In the genomic region with DNA sequence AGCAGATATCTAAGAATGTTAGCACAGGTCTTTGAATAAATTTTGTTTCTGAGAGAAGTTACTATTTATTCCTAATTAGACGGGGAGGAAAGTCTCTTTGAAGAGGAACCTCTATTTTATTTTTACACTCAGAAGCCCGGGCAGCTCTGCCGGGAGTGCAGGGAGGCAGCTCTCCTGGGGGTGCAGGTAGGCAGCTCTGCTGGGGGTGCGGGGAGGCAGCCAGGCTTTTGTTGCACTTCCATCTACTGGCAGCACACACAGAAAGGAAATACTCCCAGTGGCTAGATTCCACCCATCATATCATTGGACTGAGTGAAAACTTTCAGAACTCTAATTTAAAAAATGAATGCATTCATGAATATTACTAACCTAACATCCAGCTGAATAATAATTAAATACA, we compare ENCODE assay signal across 21 cellular contexts. TPM values are rescaled to one million over a fixed set of nuclear protein-coding genes. Genes with fewer than 3 reads are reported as not detected.
DNase-seq lines count a peak whose midpoint lies in the region; FAIRE-seq and TF ChIP-seq lines count a peak whose summit lies in the region.
"Had no signal": no experiment of that assay in that cellular context is flagged by ENCODE, and none has a peak within 500 bp of the region (broad histone marks: within the 10 kb centered on the region; RNA-seq: fewer than 3 reads in every experiment).

No MANE protein-coding gene starts in this region.

- no peak overlapping the region for H2AK5ac ChIP-seq in H1 (ENCODE audit: low read depth, low read length)

- no peak overlapping the region for H2AFZ ChIP-seq in H1 (ENCODE audit: low read length)

- no peak overlapping the region for H2BK120ac ChIP-seq in H1 (replicated peaks; ENCODE audit: low read depth, low read length)

- no peaks in the 10 kb centered on the region for H3K79me2 ChIP-seq in H1 (ENCODE audit: control insufficient read depth in 1 of 2, insufficient read depth in 2 of 2, low read length in 2 of 2)

- no peak overlapping the region for H2BK15ac ChIP-seq in H1 (ENCODE audit: low read length)

- H3K9me3 Mint-ChIP-seq in Calu3 (ENCODE audit: low read depth, unreplicated experiment) (no peaks in the 10 kb centered on the region), nephron (no peaks in the 10 kb centered on the region)
- H3K9me3 Mint-ChIP-seq: activated B cell treated with CpG ODN at 0.5 μM for 24 hours; central memory CD8-positive, alpha-beta T cell had no signal

- H3K4me1 ChIP-seq in H1 (replicated peaks in 1 of 4; ENCODE audit: control insufficient read depth in 3 of 4, insufficient read depth in 4 of 4, low read length in 3 of 4) (peaks cover 6 to 21% (median 16%) of the 10 kb centered on the region in 4 experiments), vagina (no peaks in the 10 kb centered on the region)
- H3K4me1 ChIP-seq: thyroid gland had no signal

- CTCF ChIA-PET in Calu3 (lab: Charles Lee) (interaction anchor here (1.5 to 3.2 kb wide), 4 partner anchors 13 to 193 kb away, joined by 5 to 30 read pairs (median 10); partner anchors contain the start of gene EIF3F), H1 (lab: Charles Lee; ENCODE audit: partially characterized antibody) (interaction anchor here (0.6 to 7.3 kb wide), 9 partner anchors 14 to 1527 kb away, joined by 3 to 127 read pairs (median 12); partner anchors contain the start of gene EIF3F)

- no peaks in the 10 kb centered on the region for H3K27me3 Mint-ChIP-seq in Calu3 (ENCODE audit: unreplicated experiment)
- H3K27me3 Mint-ChIP-seq in nephron (ENCODE audit: low read depth): peaks cover 3% of the 10 kb centered on the region

- H3K4me3 ChIP-seq in H1 (ENCODE audit: extremely low read depth in 1 of 4, insufficient read depth in 2 of 4, low read depth in 3 of 4, low read length in 4 of 4) (no peak overlapping the region; a peak in 1 of 8 replicates), vagina (no peak overlapping the region)
- H3K4me3 ChIP-seq: BLaER1 treated with 17β-estradiol and CSF1 and Interleukin-3, amounts not matched to agents 10 nM and 100 nM; skin epidermis; thyroid gland had no signal

- WGBS in H1 (ENCODE audit: extremely low coverage in 1 of 2, insufficient coverage in 1 of 2, insufficient read length in 1 of 2, insufficient replicate concordance in 2 of 2, low coverage in 1 of 2, low lambda C conversion rate in 2 of 2, missing lambda C conversion rate in 1 of 2), 2 experiments: 33% methylated on average over 4 of the region's 4 CpGs; no CpG with 5 or more reads in 1 of the 2 experiments

- H3K27ac ChIP-seq in H1 (ENCODE audit: low read depth, low read length): no peak overlapping the region
- H3K27ac ChIP-seq in vagina: no peak overlapping the region
- H3K27ac ChIP-seq in substantia nigra (ENCODE audit: low read depth, low read length, poor library complexity, severe bottlenecking): no peak overlapping the region
- H3K27ac ChIP-seq: BLaER1 treated with 17β-estradiol and CSF1 and Interleukin-3, amounts not matched to agents 10 nM and 100 nM; thyroid gland had no signal

- H3K23me2 ChIP-seq in H1 (ENCODE audit: low read depth, low read length): no peaks in the 10 kb centered on the region

- TF ChIP-seq RAD21 in H1 (IDR thresholded peaks at IDR 0.05 in 1 of 2, conservative IDR thresholded peaks at IDR 0.05 in 1 of 2; ENCODE audit: low read depth in 2 of 2, low read length in 2 of 2): no peak

- TF ChIP-seq EP300 in H1 (IDR thresholded peaks at IDR 0.05; ENCODE audit: borderline replicate concordance in 1 of 2, low read depth in 2 of 2, low read length in 2 of 2): no peak

- no TSS peak for BruUV-seq in Calu3 (replicated peaks; lab: Mats Ljungman, UMichigan)

- 0 out of 2 replicates have a peak overlapping the region, but pooled peaks have one; percentile 28 for H2BK5ac ChIP-seq in H1 (ENCODE audit: low read depth, low read length)

- H3K4me2 ChIP-seq in H1 (ENCODE audit: insufficient read depth in 1 of 2, low read depth in 2 of 2, low read length in 2 of 2): peak overlapping the region in 1 of 2 experiments; percentile 84; a peak in 1 of 4 replicates

- TF ChIP-seq POLR2A in H1 (IDR thresholded peaks at IDR 0.05; ENCODE audit: control extremely low read depth in 1 of 2, low read depth in 2 of 2, low read length in 2 of 2): no peak; a peak in 1 of 3 replicates
- TF ChIP-seq POLR2A in vagina (IDR thresholded peaks at IDR 0.05): no peak

- intact Hi-C loops in Calu3 (cut with micrococcal nuclease; ENCODE audit: unreplicated experiment) (loop anchor here (2.0 kb wide), 1 partner anchor 80 kb away; the partner anchor contains the start of gene EIF3F), vagina (cut with DNase I) (no loop called here)

- no peak overlapping the region for H3K14ac ChIP-seq in H1 (ENCODE audit: insufficient read length)

- H3K4me3 Mint-ChIP-seq in Calu3 (ENCODE audit: low read depth, unreplicated experiment) (peak overlapping the region; percentile 24), nephron (no peak overlapping the region)
- H3K4me3 Mint-ChIP-seq: activated B cell treated with CpG ODN at 0.5 μM for 24 hours; central memory CD8-positive, alpha-beta T cell; T-helper 17 cell had no signal

- H2BK20ac ChIP-seq in H1 (ENCODE audit: low read length): no peak overlapping the region

- H4K91ac ChIP-seq in H1 (replicated peaks; ENCODE audit: insufficient read length, low read length): no peak overlapping the region

- no peaks in the 10 kb centered on the region for H3K27me3 ChIP-seq in H1 (replicated peaks in 1 of 4; ENCODE audit: control insufficient read depth in 3 of 4, extremely low read depth in 1 of 4, insufficient read depth in 3 of 4, low read length in 3 of 4)
- no peaks in the 10 kb centered on the region for H3K27me3 ChIP-seq in vagina
- H3K27me3 ChIP-seq: BLaER1 treated with 17β-estradiol and CSF1 and Interleukin-3, amounts not matched to agents 10 nM and 100 nM; thyroid gland had no signal

- peak overlapping the region; percentile 6 for H3K56ac ChIP-seq in H1 (replicated peaks; ENCODE audit: insufficient read length, low read depth, low read length)

- H3K79me1 ChIP-seq in H1 (ENCODE audit: low read depth, low read length): no peaks in the 10 kb centered on the region

- no peak for TF ChIP-seq CTCF in Calu3 (IDR thresholded peaks at IDR 0.05; ENCODE audit: unreplicated experiment)
- TF ChIP-seq CTCF in H1 (IDR thresholded peaks at IDR 0.05; ENCODE audit: control extremely low read depth in 1 of 3, insufficient read depth in 1 of 3, low read depth in 1 of 3, low read length in 3 of 3): no peak
- TF ChIP-seq CTCF in nephron (IDR thresholded peaks at IDR 0.05; ENCODE audit: unreplicated experiment in 3 of 3): no peak
- no peak for TF ChIP-seq CTCF in vagina (IDR thresholded peaks at IDR 0.05)

- H3K23ac ChIP-seq in H1 (ENCODE audit: insufficient read length): no peak overlapping the region

- POLR2A ChIA-PET in H1 (lab: Charles Lee; ENCODE audit: partially characterized antibody): interaction anchor here (1.1 to 5.5 kb wide), 9 partner anchors 11 to 112 kb away, joined by 3 to 58 read pairs (median 9); partner anchors contain the start of gene EIF3F

- DNase-seq in Calu3 (no peak), M059J (ENCODE audit: low read depth) (peak; percentile 56), H1 (ENCODE audit: low read depth in 1 of 2, low spot score in 2 of 2) (no peak), vagina (ENCODE audit: extremely low spot score in 2 of 2) (no peak), HuH-7.5 (ENCODE audit: low spot score) (no peak), substantia nigra (lab: John Stamatoyannopoulos, UW) (no peak)
- DNase-seq in activated naive CD4-positive, alpha-beta T cell (lab: John Stamatoyannopoulos, UW): no peak
- DNase-seq: activated B cell treated with CpG ODN at 0.5 μM for 24 hours; effector CD8-positive, alpha-beta T cell; hypothalamus; MM.1S; NCI-H187 treated with DMSO at 0.1 percent for 48 hours; NCI-H446; SHP77 treated with DMSO at 0.1 percent for 48 hours; T-helper 17 cell; thyroid gland had no signal

- peak overlapping the region; percentile 62 for H4K5ac ChIP-seq in H1 (ENCODE audit: insufficient read length, low read depth, low read length)

- no peaks in the 10 kb centered on the region for H3K9me3 ChIP-seq in H1 (ENCODE audit: insufficient read depth in 2 of 2, low read depth in 1 of 2, low read length in 1 of 2)
- no peaks in the 10 kb centered on the region for H3K9me3 ChIP-seq in vagina
- H3K9me3 ChIP-seq: BLaER1 treated with 17β-estradiol and CSF1 and Interleukin-3, amounts not matched to agents 10 nM and 100 nM; thyroid gland had no signal

- H3K27ac Mint-ChIP-seq in Calu3 (ENCODE audit: unreplicated experiment) (peak overlapping the region; percentile 65), nephron (peak overlapping the region in 2 of 3 experiments; percentile 72 to 96)
- H3K27ac Mint-ChIP-seq: activated B cell treated with CpG ODN at 0.5 μM for 24 hours, T-helper 17 cell had no signal

- no peaks in the 10 kb centered on the region for H4K20me1 ChIP-seq in H1 (replicated peaks in 1 of 2; ENCODE audit: control insufficient read depth in 1 of 2, insufficient read depth in 2 of 2, low read length in 2 of 2)
- H4K20me1 ChIP-seq: BLaER1 treated with 17β-estradiol and CSF1 and Interleukin-3, amounts not matched to agents 10 nM and 100 nM had no signal

- H4K8ac ChIP-seq in H1 (ENCODE audit: extremely low read depth, insufficient read depth, low read length): no peak overlapping the region

- H3K18ac ChIP-seq in H1 (ENCODE audit: extremely low read depth, low read length): no peak overlapping the region

- peaks cover 32% of the 10 kb centered on the region for H3K4me1 Mint-ChIP-seq in Calu3 (ENCODE audit: low read depth, unreplicated experiment)
- no peaks in the 10 kb centered on the region for H3K4me1 Mint-ChIP-seq in nephron
- H3K4me1 Mint-ChIP-seq: activated B cell treated with CpG ODN at 0.5 μM for 24 hours; central memory CD8-positive, alpha-beta T cell; T-helper 17 cell had no signal

- H3K36me3 Mint-ChIP-seq in Calu3 (ENCODE audit: insufficient read depth, unreplicated experiment): no peaks in the 10 kb centered on the region
- no peaks in the 10 kb centered on the region for H3K36me3 Mint-ChIP-seq in nephron (ENCODE audit: low read depth)

- H3K4ac ChIP-seq in H1 (replicated peaks; ENCODE audit: insufficient read length, low read depth, low read length): no peak overlapping the region

- H2BK12ac ChIP-seq in H1 (ENCODE audit: low read depth, low read length): no peak overlapping the region; the same call in 1 of the 2 replicates

- no peak for FAIRE-seq in H1 (lab: Jason Lieb, UNC)
- FAIRE-seq: A204.1 had no signal

- H3K36me3 ChIP-seq in H1 (ENCODE audit: control insufficient read depth in 2 of 4, insufficient read depth in 4 of 4, low read length in 3 of 4): no peaks in the 10 kb centered on the region
- no peaks in the 10 kb centered on the region for H3K36me3 ChIP-seq in vagina
- H3K36me3 ChIP-seq: BLaER1 treated with 17β-estradiol and CSF1 and Interleukin-3, amounts not matched to agents 10 nM and 100 nM; thyroid gland had no signal

- no peak overlapping the region; a peak in 1 of 7 replicates for H3K9ac ChIP-seq in H1 (replicated peaks in 1 of 4; ENCODE audit: extremely low read depth in 1 of 4, low read depth in 3 of 4, low read length in 3 of 4)
- H3K9ac ChIP-seq: BLaER1 treated with 17β-estradiol and CSF1 and Interleukin-3, amounts not matched to agents 10 nM and 100 nM had no signal

RNA-seq across cellular contexts. Expression of gene OR10A6, which starts 24.6 kb away (rescaled TPM):
- total RNA-seq in Calu3 (2022) (not detected in 2 replicates), vagina (not detected)
- not detected in 2 replicates for total RNA-seq in M059J (2014; rRNA removed; shearing (Covaris generic))
- total RNA-seq in H1 (2021; fragmentation: NEBNext Ultra II Directional; extraction: Animal tissue kit (Norgen Biotek cat#: 25700)): not detected in 2 replicates
- not detected in 2 replicates for polyA plus RNA-seq in H1 (2011; rRNA removed)
- polyA plus RNA-seq in H1 (2011; cell fraction: cytosol; rRNA removed): not detected
- not detected for polyA plus RNA-seq in H1 (2011; cell fraction: nucleus; rRNA removed)
- not detected in 4 replicates for polyA plus RNA-seq in H1 (2012, experiment 1 of 2)
- not detected for polyA plus RNA-seq in H1 (2012, experiment 2 of 2)
- polyA plus RNA-seq in H1 (2013, experiment 1 of 2): not detected
- not detected for polyA plus RNA-seq in H1 (2013, experiment 2 of 2)
- polyA minus RNA-seq in H1 (2011; rRNA and poly(A)+ RNA removed): 0.41 TPM in 1 of 2 replicates, not detected in the other
- not detected for polyA minus RNA-seq in H1 (2011; cell fraction: cytosol; rRNA and poly(A)+ RNA removed)
- not detected for polyA minus RNA-seq in H1 (2011; cell fraction: nucleus; rRNA and poly(A)+ RNA removed)
- total RNA-seq: activated B cell treated with CpG ODN at 0.5 μM for 24 hours, T-helper 17 cell, thyroid gland had no signal

RNA-seq across cellular contexts. Expression of gene OR10A3, which starts 35.0 kb away (rescaled TPM):
- not detected in 2 replicates for total RNA-seq in Calu3 (2022)
- total RNA-seq in M059J (2014; rRNA removed; shearing (Covaris generic)): not detected in 2 replicates
- total RNA-seq in H1 (2021; fragmentation: NEBNext Ultra II Directional; extraction: Animal tissue kit (Norgen Biotek cat#: 25700)): not detected in 2 replicates
- not detected in 2 replicates for polyA plus RNA-seq in H1 (2011; rRNA removed)
- not detected for polyA plus RNA-seq in H1 (2011; cell fraction: cytosol; rRNA removed)
- polyA plus RNA-seq in H1 (2011; cell fraction: nucleus; rRNA removed): 0.04 TPM
- polyA plus RNA-seq in H1 (2012, experiment 1 of 2): 0.12 to 0.17 TPM in 2 of 4 replicates, not detected in the others
- polyA plus RNA-seq in H1 (2012, experiment 2 of 2): not detected
- polyA plus RNA-seq in H1 (2013, experiment 1 of 2): not detected
- not detected for polyA plus RNA-seq in H1 (2013, experiment 2 of 2)
- polyA minus RNA-seq in H1 (2011; rRNA and poly(A)+ RNA removed): 0.27 TPM in 1 of 2 replicates, not detected in the other
- not detected for polyA minus RNA-seq in H1 (2011; cell fraction: cytosol; rRNA and poly(A)+ RNA removed)
- not detected for polyA minus RNA-seq in H1 (2011; cell fraction: nucleus; rRNA and poly(A)+ RNA removed)
- total RNA-seq in vagina: not detected
- total RNA-seq: activated B cell treated with CpG ODN at 0.5 μM for 24 hours, T-helper 17 cell, thyroid gland had no signal

RNA-seq across cellular contexts. Expression of gene NLRP10, which starts 58.8 kb away (rescaled TPM):
- not detected in 2 replicates for total RNA-seq in Calu3 (2022)
- total RNA-seq in M059J (2014; rRNA removed; shearing (Covaris generic)): 0.12 and 2.1 TPM in 2 replicates
- 0.31 and 0.71 TPM in 2 replicates for total RNA-seq in H1 (2021; fragmentation: NEBNext Ultra II Directional; extraction: Animal tissue kit (Norgen Biotek cat#: 25700))
- 0.16 TPM in 1 of 2 replicates, not detected in the other for polyA plus RNA-seq in H1 (2011; rRNA removed)
- polyA plus RNA-seq in H1 (2011; cell fraction: cytosol; rRNA removed): 0.13 TPM
- 0.23 TPM for polyA plus RNA-seq in H1 (2011; cell fraction: nucleus; rRNA removed)
- polyA plus RNA-seq in H1 (2012, experiment 1 of 2): 0.12 to 0.41 TPM (median 0.20 TPM) in 4 replicates
- not detected for polyA plus RNA-seq in H1 (2012, experiment 2 of 2)
- 0.28 TPM for polyA plus RNA-seq in H1 (2013, experiment 1 of 2)
- polyA plus RNA-seq in H1 (2013, experiment 2 of 2): 0.35 TPM
- 0.27 and 0.44 TPM in 2 replicates for polyA minus RNA-seq in H1 (2011; rRNA and poly(A)+ RNA removed)
- polyA minus RNA-seq in H1 (2011; cell fraction: cytosol; rRNA and poly(A)+ RNA removed): not detected
- polyA minus RNA-seq in H1 (2011; cell fraction: nucleus; rRNA and poly(A)+ RNA removed): 0.40 TPM
- total RNA-seq in vagina: not detected
- total RNA-seq: activated B cell treated with CpG ODN at 0.5 μM for 24 hours, T-helper 17 cell, thyroid gland had no signal
